9 cellular contexts compared by ENCODE assay signal in genomic region chr7:111083423-111083822, GRCh38. TPM values are rescaled to one million over a fixed set of nuclear protein-coding genes. Genes with fewer than 3 reads are reported as not detected.
DNase-seq lines count a peak whose midpoint lies in the region; ATAC-seq and TF ChIP-seq lines count a peak whose summit lies in the region.
"Had no signal": no experiment of that assay in that cellular context is flagged by ENCODE, and none has a peak within 500 bp of the region (broad histone marks: within the 10 kb centered on the region; RNA-seq: fewer than 3 reads in every experiment).

No MANE protein-coding gene starts in this region.

- no peaks in the 10 kb centered on the region for H3K9me3 ChIP-seq in smooth muscle cell (replicated peaks; ENCODE audit: low read depth)
- no peaks in the 10 kb centered on the region for H3K9me3 ChIP-seq in adrenal gland (replicated peaks in 1 of 3)
- H3K9me3 ChIP-seq: lower lobe of right lung had no signal

- H3K36me3 Mint-ChIP-seq in MCF 10A (ENCODE audit: insufficient read depth, unreplicated experiment) = peaks cover 6% of the 10 kb centered on the region

- no peaks in the 10 kb centered on the region for H3K27me3 Mint-ChIP-seq in MCF 10A (ENCODE audit: insufficient read depth, unreplicated experiment)

- CTCF ChIA-PET in MCF 10A (lab: Yijun Ruan, JAX) = interaction anchor here (0.7 to 1.3 kb wide), 4 partner anchors 15 to 1239 kb away, joined by 3 to 5 read pairs (median 3); no protein-coding TSS in a partner anchor

- H3K4me3 Mint-ChIP-seq in MCF 10A (ENCODE audit: unreplicated experiment) = no peak overlapping the region

- H3K27me3 ChIP-seq in smooth muscle cell (ENCODE audit: low read depth) = no peaks in the 10 kb centered on the region
- H3K27me3 ChIP-seq in adrenal gland = no peaks in the 10 kb centered on the region

- H4K20me1 ChIP-seq in smooth muscle cell (ENCODE audit: low read depth) = no peaks in the 10 kb centered on the region

- peak overlapping the region; percentile 75 for H3K9ac ChIP-seq in smooth muscle cell (ENCODE audit: low read depth)

- no peak for TF ChIP-seq POLR2A in adrenal gland (IDR thresholded peaks at IDR 0.05)

- H3K4me1 ChIP-seq in smooth muscle cell (ENCODE audit: low read depth) = peaks cover 17% of the 10 kb centered on the region
- H3K4me1 ChIP-seq in adrenal gland (replicated peaks in 1 of 2) = no peaks in the 10 kb centered on the region

- no peak overlapping the region for H3K27ac Mint-ChIP-seq in MCF 10A (ENCODE audit: low read depth, unreplicated experiment)

- peak overlapping the region; percentile 67 for H2AFZ ChIP-seq in smooth muscle cell (ENCODE audit: low read depth)

- TF ChIP-seq CTCF in GM10266 (IDR thresholded peaks at IDR 0.05; ENCODE audit: control insufficient read depth, insufficient read depth, low read depth, missing control alignments) = no peak
- TF ChIP-seq CTCF in smooth muscle cell (IDR thresholded peaks at IDR 0.05; ENCODE audit: borderline replicate concordance, insufficient read depth, poor library complexity, severe bottlenecking) = no peak
- TF ChIP-seq CTCF in adrenal gland (IDR thresholded peaks at IDR 0.05) = no peak
- TF ChIP-seq CTCF in MCF 10A (IDR thresholded peaks at IDR 0.05; ENCODE audit: unreplicated experiment) = no peak

- peak overlapping the region; percentile 55 for H3K4me2 ChIP-seq in smooth muscle cell

- H3K27ac ChIP-seq in smooth muscle cell (ENCODE audit: low read depth) (peak overlapping the region; percentile 87), adrenal gland (no peak overlapping the region)
- H3K27ac ChIP-seq: lower lobe of right lung had no signal

- H3K4me3 ChIP-seq in smooth muscle cell = no peak overlapping the region
- H3K4me3 ChIP-seq in adrenal gland = no peak overlapping the region
- H3K4me3 ChIP-seq: lower lobe of right lung had no signal

- H3K4me1 Mint-ChIP-seq in MCF 10A (ENCODE audit: insufficient read depth, unreplicated experiment) = no peaks in the 10 kb centered on the region

- DNase-seq in GM10266 (ENCODE audit: extremely low spot score) (peak; percentile 60), M059J (ENCODE audit: low read depth) (peak; percentile 31), smooth muscle cell (lab: John Stamatoyannopoulos, UW; ENCODE audit: unreplicated experiment) (no peak), adrenal gland (no peak), MCF 10A (ENCODE audit: unreplicated experiment) (no peak), DMS 273 (lab: John Stamatoyannopoulos, UW; ENCODE audit: unreplicated experiment) (no peak)
- DNase-seq in activated naive CD4-positive, alpha-beta T cell treated with Interleukin-2 at 50 U/mL for 16 hours = peak; percentile 53
- DNase-seq: lower lobe of right lung had no signal

- no peaks in the 10 kb centered on the region for H3K79me2 ChIP-seq in smooth muscle cell (ENCODE audit: low read depth)

- no peaks in the 10 kb centered on the region for H3F3A ChIP-seq in smooth muscle cell (ENCODE audit: low read depth)

- no TSS peak for BruUV-seq in MCF 10A (replicated peaks; lab: Mats Ljungman, UMichigan)

- ATAC-seq in GM21619 (IDR thresholded peaks at IDR 0.05; ENCODE audit: unreplicated experiment) = peak; percentile 97

- POLR2A ChIA-PET in MCF 10A (lab: Yijun Ruan, JAX) = interaction anchor here (0.6 kb wide), 1 partner anchor 668 kb away, joined by 3 read pairs; no protein-coding TSS in a partner anchor

- H3K9me3 Mint-ChIP-seq in MCF 10A (ENCODE audit: unreplicated experiment) = no peaks in the 10 kb centered on the region

- 36% methylated on average over 5 of the region's 5 CpGs for WGBS in smooth muscle cell (ENCODE audit: low lambda C conversion rate)
- 58 to 74% (median 68%) methylated on average over 5 of the region's 5 CpGs for WGBS in adrenal gland, 4 donors

- intact Hi-C loops in adrenal gland (cut with DNase I) = no loop called here
- intact Hi-C loops in MCF 10A (cut with micrococcal nuclease) = no loop called here

- H3K36me3 ChIP-seq in smooth muscle cell (ENCODE audit: low read depth) = no peaks in the 10 kb centered on the region
- no peaks in the 10 kb centered on the region for H3K36me3 ChIP-seq in adrenal gland (replicated peaks in 1 of 2)
- H3K36me3 ChIP-seq: lower lobe of right lung had no signal

RNA-seq across cellular contexts. Expression of gene LRRN3, which starts 7.5 kb away (rescaled TPM):
- 5.9 and 7.8 TPM in 2 replicates for total RNA-seq in M059J (2014; rRNA removed; shearing (Covaris generic))
- 4.5 and 7.7 TPM in 2 replicates for total RNA-seq in smooth muscle cell
- polyA plus RNA-seq in smooth muscle cell = 2.5 and 5.8 TPM in 2 replicates
- total RNA-seq in adrenal gland = 10 to 100 TPM; 10.7 to 83.0 (median 55.2) TPM
- polyA plus RNA-seq in adrenal gland = 10 to 100 TPM; 21.1 to 59.6 (median 21.2) TPM
- total RNA-seq in MCF 10A (2022) = not detected in 2 replicates

Comparison
In these comparisons a context has a peak if more than half of its experiments do, and no peak if none do; other contexts are left out.
1. DNase-seq: peak in GM10266 (single experiment), M059J (single experiment) and activated naive CD4-positive, alpha-beta T cell treated with Interleukin-2 at 50 U/mL for 16 hours (single experiment); none in smooth muscle cell (single experiment), adrenal gland (0 of 7), MCF 10A (single experiment) and DMS 273 (single experiment).